In genomic region chr9:27344776-27345175, GRCh38 we compare ENCODE assay signal across 34 cellular contexts. TPM values are rescaled to one million over a fixed set of nuclear protein-coding genes. Genes with fewer than 3 reads are reported as not detected.
"Had no signal": no experiment of that assay in that cellular context is flagged by ENCODE, and none has a peak within 500 bp of the region (broad histone marks: within the 10 kb centered on the region; RNA-seq: fewer than 3 reads in every experiment).

No MANE protein-coding gene starts in this region.

- H3K4me3 ChIP-seq: adrenal gland, esophagus muscularis mucosa, right lobe of liver, skin epidermis, suprapubic skin, tibial artery, upper lobe of right lung had no signal

- ATAC-seq: activated CD4-positive, CD25-positive, alpha-beta regulatory T cell treated with anti-CD3 and anti-CD28 coated beads, Interleukin-2, amount 50 U/mL, for 24 hours; foreskin keratinocyte; left colon; naive thymus-derived CD8-positive, alpha-beta T cell; right lobe of liver; stimulated activated effector memory CD8-positive, alpha-beta T cell treated with anti-CD3 and anti-CD28 coated beads, Interleukin-12 subunit alpha, Interleukin-12 subunit beta, amount 100 ng/mL, for 72 hours; stimulated activated naive CD8-positive, alpha-beta T cell treated with anti-CD3 and anti-CD28 coated beads, Interleukin-15, amount 100 ng/mL, for 72 hours; upper lobe of right lung had no signal

- H3K27me3 ChIP-seq: adrenal gland, brain microvascular endothelial cell, esophagus muscularis mucosa, foreskin keratinocyte, right lobe of liver, suprapubic skin, tibial artery, upper lobe of right lung had no signal

- H3K27ac ChIP-seq: adrenal gland, brain microvascular endothelial cell, esophagus muscularis mucosa, foreskin keratinocyte, right lobe of liver, skin epidermis, suprapubic skin, tibial artery, upper lobe of right lung, WERI-Rb-1 had no signal

- DNase-seq: activated CD4-positive, alpha-beta memory T cell treated with anti-CD3 and anti-CD28 coated beads for 36 hours; activated CD4-positive, alpha-beta T cell treated with anti-CD3 and anti-CD28 coated beads, Interleukin-2, amount 10 ng/mL, durations not matched to agents 24 days and 14 days; activated CD8-positive, alpha-beta memory T cell treated with anti-CD3 and anti-CD28 coated beads, Interleukin-2, amount 50 U/mL, for 4 hours; activated effector memory CD4-positive, alpha-beta T cell treated with anti-CD3 and anti-CD28 coated beads, Interleukin-2, amount 50 U/mL, for 16 hours; activated naive CD4-positive, alpha-beta T cell treated with anti-CD3 and anti-CD28 coated beads for 36 hours; activated naive CD8-positive, alpha-beta T cell treated with anti-CD3 and anti-CD28 coated beads for 36 hours; activated T-cell treated with anti-CD3 and anti-CD28 coated beads, Interleukin-2, amount 50 U/mL, for 1 hour; adrenal gland; brain microvascular endothelial cell; effector CD4-positive, alpha-beta T cell; foreskin keratinocyte; left colon; naive thymus-derived CD8-positive, alpha-beta T cell; right lobe of liver; stimulated activated CD4-positive, alpha-beta T cell treated with anti-CD3 and anti-CD28 coated beads, Interleukin-12 subunit alpha, Interleukin-12 subunit beta, amount 100 ng/mL, for 4 hours; stimulated activated CD4-positive, alpha-beta T cell treated with anti-CD3 and anti-CD28 coated beads, Interleukin-4, amount 100 ng/mL, for 24 hours; stimulated activated naive CD8-positive, alpha-beta T cell treated with anti-CD3 and anti-CD28 coated beads, Interleukin-15, amount 100 ng/mL, for 72 hours; T1000; tibial artery; upper lobe of right lung; WERI-Rb-1 had no signal

RNA-seq across cellular contexts. Expression of gene EQTN, which starts 47.8 kb away (rescaled TPM):
- total RNA-seq: activated CD4-positive, alpha-beta memory T cell treated with anti-CD3 and anti-CD28 coated beads for 36 hours; activated CD4-positive, alpha-beta T cell treated with anti-CD3 and anti-CD28 coated beads, Interleukin-2, amount 10 ng/mL, durations not matched to agents 24 days and 14 days; activated CD8-positive, alpha-beta memory T cell treated with anti-CD3 and anti-CD28 coated beads for 36 hours; activated naive CD4-positive, alpha-beta T cell treated with anti-CD3 and anti-CD28 coated beads for 36 hours; activated naive CD8-positive, alpha-beta T cell treated with anti-CD3 and anti-CD28 coated beads for 36 hours; activated T-helper 1 cell treated with anti-CD3 and anti-CD28 coated beads, Interleukin-12 subunit alpha, Interleukin-12 subunit beta, Interleukin-2, Interleukin-4 antibody, amounts not matched to agents 30 ng/mL and 10 ng/mL and 1 ng/mL, durations not matched to agents 14 hours and 24 hours and 36 hours; adrenal gland; astrocyte; cardiac septum; chondrocyte; foreskin keratinocyte; glomerular endothelial cell; naive thymus-derived CD8-positive, alpha-beta T cell; posterior vena cava; renal cortical epithelial cell; right lobe of liver; upper lobe of right lung had no signal
